Comparison of ENCODE assay signal across 9 cellular contexts in genomic region chr1:25837253-25837875, GRCh38. TPM values are rescaled to one million over a fixed set of nuclear protein-coding genes. Genes with fewer than 3 reads are reported as not detected.
DNase-seq lines count a peak whose midpoint lies in the region; ATAC-seq, FAIRE-seq and TF ChIP-seq lines count a peak whose summit lies in the region.
"Had no signal": no experiment of that assay in that cellular context is flagged by ENCODE, and none has a peak within 500 bp of the region (broad histone marks: within the 10 kb centered on the region; RNA-seq: fewer than 3 reads in every experiment).

No MANE protein-coding gene starts in this region.

- no TSS peak for BruUV-seq in PC-3 (replicated peaks; lab: Mats Ljungman, UMichigan)

- H3K4me1 ChIP-seq in PC-3 (ENCODE audit: insufficient read depth, low read length): no peaks in the 10 kb centered on the region

- no peak overlapping the region for H3K4me3 Mint-ChIP-seq in nephron progenitor cell
- H3K4me3 Mint-ChIP-seq: T-cell had no signal

- no peak overlapping the region for H3K9ac ChIP-seq in PC-3 (ENCODE audit: low read length)

- TF ChIP-seq CTCF in GM10248 (IDR thresholded peaks at IDR 0.05; ENCODE audit: control extremely low read depth, extremely low read depth, low read depth, missing control alignments) (peak; percentile 53), PC-3 (conservative IDR thresholded peaks at IDR 0.05; ENCODE audit: low read depth, low read length) (peak; percentile 79), fibroblast of pulmonary artery (IDR thresholded peaks at IDR 0.05; ENCODE audit: low read length, missing control alignments) (peak; percentile 48), nephron progenitor cell (IDR thresholded peaks at IDR 0.05) (no peak)

- no peaks in the 10 kb centered on the region for H3K27me3 ChIP-seq in PC-3 (ENCODE audit: low read length)

- POLR2A ChIA-PET in GM10248 (lab: Yijun Ruan, JAX) (no interaction called here), PC-3 (lab: Charles Lee; ENCODE audit: unreplicated experiment) (no interaction called here)

- peaks cover 31% of the 10 kb centered on the region for H3K36me3 Mint-ChIP-seq in nephron progenitor cell (ENCODE audit: low read depth)

- H3K36me3 ChIP-seq in PC-3 (ENCODE audit: low read depth, low read length): peaks cover 44% of the 10 kb centered on the region

- H3K79me2 ChIP-seq in PC-3 (ENCODE audit: low read length): peaks cover 78% of the 10 kb centered on the region

- no peak overlapping the region for H3K27ac Mint-ChIP-seq in nephron progenitor cell
- H3K27ac Mint-ChIP-seq: T-cell had no signal

- no peaks in the 10 kb centered on the region for H3K9me2 ChIP-seq in PC-3 (replicated peaks; ENCODE audit: low read length)

- H4K20me1 ChIP-seq in PC-3 (ENCODE audit: low read length): peaks cover 4% of the 10 kb centered on the region; the same call in 1 of the 2 replicates

- no peak overlapping the region for H3K4me3 ChIP-seq in PC-3 (ENCODE audit: low read length)
- H3K4me3 ChIP-seq in fibroblast of pulmonary artery (replicated peaks; ENCODE audit: low read depth, low read length): no peak overlapping the region

- no peaks in the 10 kb centered on the region for H3K27me3 Mint-ChIP-seq in nephron progenitor cell (ENCODE audit: low read depth, poor library complexity)
- H3K27me3 Mint-ChIP-seq: T-cell had no signal

- H3K9me3 Mint-ChIP-seq in nephron progenitor cell: no peaks in the 10 kb centered on the region

- no peaks in the 10 kb centered on the region for H3K4me1 Mint-ChIP-seq in nephron progenitor cell

- peak; percentile 76 for ATAC-seq in PC-3
- no peak for ATAC-seq in GM21526 (IDR thresholded peaks at IDR 0.05; ENCODE audit: low FRiP score, unreplicated experiment)
- ATAC-seq: T-cell had no signal

- peak; percentile 14 for FAIRE-seq in A204.1 (lab: Jason Lieb, UNC)

- no peak overlapping the region for H2AFZ ChIP-seq in PC-3 (ENCODE audit: low read length)

- H3K9me3 ChIP-seq in PC-3 (ENCODE audit: low read length): no peaks in the 10 kb centered on the region

- intact Hi-C loops in PC-3 (cut with micrococcal nuclease): loop anchor here (1.0 kb wide), 2 partner anchors 58 to 161 kb away; partner anchors contain the start of gene PAFAH2

- H3K4me2 ChIP-seq in PC-3 (ENCODE audit: low read length): no peak overlapping the region

- H3F3A ChIP-seq in PC-3 (ENCODE audit: low read length, unreplicated experiment): peaks cover 8% of the 10 kb centered on the region

- DNase-seq in GM10248 (ENCODE audit: extremely low spot score) (no peak), PC-3 (peak; percentile 52), fibroblast of pulmonary artery (ENCODE audit: low read depth) (peak; percentile 30), nephron progenitor cell (no peak), NCI-H187 treated with DMSO at 0.1 percent for 48 hours (lab: John Stamatoyannopoulos, UW) (no peak)
- no peak for DNase-seq in activated CD4-positive, CD25-positive, alpha-beta regulatory T cell (lab: John Stamatoyannopoulos, UW)
- DNase-seq: T-cell had no signal

- no peak overlapping the region for H3K27ac ChIP-seq in PC-3 (ENCODE audit: low read length)

- CTCF ChIA-PET in GM10248 (lab: Yijun Ruan, JAX): interaction anchor here (0.7 to 3.3 kb wide), 8 partner anchors 9 to 160 kb away, joined by 3 to 17 read pairs (median 3); partner anchors contain the start of gene PAFAH2
- CTCF ChIA-PET in PC-3 (lab: Charles Lee): interaction anchor here (0.6 to 1.0 kb wide), 5 partner anchors 38 to 229 kb away, joined by 3 to 6 read pairs (median 4); partner anchors contain the start of genes PAFAH2 and PAQR7

RNA-seq across cellular contexts. Expression of gene MTFR1L, which starts 17.6 kb away (rescaled TPM):
- 32.3 and 35.6 TPM in 2 replicates for total RNA-seq in PC-3 (2014; rRNA removed)

RNA-seq across cellular contexts. Expression of gene AUNIP, which starts 21.9 kb away (rescaled TPM):
- total RNA-seq in PC-3 (2014; rRNA removed): 17.6 and 22.2 TPM in 2 replicates

RNA-seq across cellular contexts. Expression of gene SELENON, which starts 37.4 kb away (rescaled TPM):
- total RNA-seq in PC-3 (2014; rRNA removed): 38.6 and 43.7 TPM in 2 replicates

RNA-seq across cellular contexts. Expression of gene PAQR7, which starts 38.1 kb away (rescaled TPM):
- total RNA-seq in PC-3 (2014; rRNA removed): 6.4 and 7.2 TPM in 2 replicates

Comparison
In these comparisons a context has a peak if more than half of its experiments do, and no peak if none do; other contexts are left out.
1. DNase-seq: peak in PC-3 (single experiment) and fibroblast of pulmonary artery (single experiment); none in GM10248 (single experiment), nephron progenitor cell (single experiment), NCI-H187 treated with DMSO at 0.1 percent for 48 hours (single experiment) and activated CD4-positive, CD25-positive, alpha-beta regulatory T cell (0 of 4).